ENCODE assay signal across 2 cellular contexts in genomic region chr22:21965762-21966288, GRCh38.
A peak's percentile ranks its signal among the peaks of the same experiment; 100 is the strongest.
TF ChIP-seq lines count a peak whose summit lies in the region.

No MANE protein-coding gene starts in this region.

TF ChIP-seq in HEK293, 187 proteins besides CTCF, POLR2A, EP300 and RAD21:
- TF ChIP-seq ZNF121 (tag by site-specific recombination; IDR thresholded peaks at IDR 0.05) (peak; percentile 70; the same call in 1 of the 2 replicates), ZNF843 (tag by site-specific recombination; IDR thresholded peaks at IDR 0.05) (no peak)

TF ChIP-seq in K562, 482 proteins besides CTCF, POLR2A, EP300 and RAD21 (continues in another document):
- no peak for TF ChIP-seq CBX5 (IDR thresholded peaks at IDR 0.05; ENCODE audit: borderline replicate concordance, low read depth)
- TF ChIP-seq ZNF398 (CRISPR knock-in tag; IDR thresholded peaks at IDR 0.05): 0 out of 2 replicates have a peak, but pooled peaks have one; percentile 16
- no peak for TF ChIP-seq HMG20A (CRISPR knock-in tag; conservative IDR thresholded peaks at IDR 0.05)
- TF ChIP-seq SNIP1 (IDR thresholded peaks at IDR 0.05; ENCODE audit: low read depth): no peak
- no peak for TF ChIP-seq TGIF2 (CRISPR knock-in tag; IDR thresholded peaks at IDR 0.05)
- no peak for TF ChIP-seq LARP7 (IDR thresholded peaks at IDR 0.05)
- 0 out of 2 replicates have a peak, but pooled peaks have one; percentile 25 for TF ChIP-seq ZNF311 (CRISPR knock-in tag; IDR thresholded peaks at IDR 0.05)
- no peak for TF ChIP-seq PHF8 (IDR thresholded peaks at IDR 0.05; ENCODE audit: borderline replicate concordance, low read length)
- no peak for TF ChIP-seq RBM39 (optimal IDR thresholded peaks at IDR 0.05; ENCODE audit: low read depth, low read length)
- TF ChIP-seq, protein P1, sequence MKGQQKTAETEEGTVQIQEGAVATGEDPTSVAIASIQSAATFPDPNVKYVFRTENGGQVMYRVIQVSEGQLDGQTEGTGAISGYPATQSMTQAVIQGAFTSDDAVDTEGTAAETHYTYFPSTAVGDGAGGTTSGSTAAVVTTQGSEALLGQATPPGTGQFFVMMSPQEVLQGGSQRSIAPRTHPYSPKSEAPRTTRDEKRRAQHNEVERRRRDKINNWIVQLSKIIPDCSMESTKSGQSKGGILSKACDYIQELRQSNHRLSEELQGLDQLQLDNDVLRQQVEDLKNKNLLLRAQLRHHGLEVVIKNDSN (CRISPR knock-in tag; IDR thresholded peaks at IDR 0.05): 0 out of 2 replicates have a peak, but pooled peaks have one; percentile 29
- TF ChIP-seq MIER1 (IDR thresholded peaks at IDR 0.05; ENCODE audit: low read depth): no peak
- TF ChIP-seq TCF7 (IDR thresholded peaks at IDR 0.05; ENCODE audit: borderline replicate concordance): no peak
- TF ChIP-seq PRPF4 (IDR thresholded peaks at IDR 0.05; ENCODE audit: insufficient read depth, low read depth, low read length, poor library complexity, severe bottlenecking): no peak
- no peak for TF ChIP-seq ZNF766 (CRISPR knock-in tag; conservative IDR thresholded peaks at IDR 0.05)
- TF ChIP-seq SRSF1 (IDR thresholded peaks at IDR 0.05; ENCODE audit: low read depth, low read length): no peak
- no peak for TF ChIP-seq ZNF780A (CRISPR knock-in tag; IDR thresholded peaks at IDR 0.05)
- TF ChIP-seq SMAD2 (IDR thresholded peaks at IDR 0.05; ENCODE audit: low read depth, low read length): 0 out of 2 replicates have a peak, but pooled peaks have one; percentile 64
- TF ChIP-seq, protein P2, sequence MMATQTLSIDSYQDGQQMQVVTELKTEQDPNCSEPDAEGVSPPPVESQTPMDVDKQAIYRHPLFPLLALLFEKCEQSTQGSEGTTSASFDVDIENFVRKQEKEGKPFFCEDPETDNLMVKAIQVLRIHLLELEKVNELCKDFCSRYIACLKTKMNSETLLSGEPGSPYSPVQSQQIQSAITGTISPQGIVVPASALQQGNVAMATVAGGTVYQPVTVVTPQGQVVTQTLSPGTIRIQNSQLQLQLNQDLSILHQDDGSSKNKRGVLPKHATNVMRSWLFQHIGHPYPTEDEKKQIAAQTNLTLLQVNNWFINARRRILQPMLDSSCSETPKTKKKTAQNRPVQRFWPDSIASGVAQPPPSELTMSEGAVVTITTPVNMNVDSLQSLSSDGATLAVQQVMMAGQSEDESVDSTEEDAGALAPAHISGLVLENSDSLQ (IDR thresholded peaks at IDR 0.05): no peak
- TF ChIP-seq ZNF695 (CRISPR knock-in tag; IDR thresholded peaks at IDR 0.05): no peak
- no peak for TF ChIP-seq FOXJ2 (tag; IDR thresholded peaks at IDR 0.05)
- 0 out of 2 replicates have a peak, but pooled peaks have one; percentile 8 for TF ChIP-seq ZC3H4 (CRISPR knock-in tag; IDR thresholded peaks at IDR 0.05; ENCODE audit: borderline replicate concordance)
- TF ChIP-seq, protein P3, sequence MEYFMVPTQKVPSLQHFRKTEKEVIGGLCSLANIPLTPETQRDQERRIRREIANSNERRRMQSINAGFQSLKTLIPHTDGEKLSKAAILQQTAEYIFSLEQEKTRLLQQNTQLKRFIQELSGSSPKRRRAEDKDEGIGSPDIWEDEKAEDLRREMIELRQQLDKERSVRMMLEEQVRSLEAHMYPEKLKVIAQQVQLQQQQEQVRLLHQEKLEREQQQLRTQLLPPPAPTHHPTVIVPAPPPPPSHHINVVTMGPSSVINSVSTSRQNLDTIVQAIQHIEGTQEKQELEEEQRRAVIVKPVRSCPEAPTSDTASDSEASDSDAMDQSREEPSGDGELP (CRISPR knock-in tag; IDR thresholded peaks at IDR 0.05; ENCODE audit: borderline replicate concordance): no peak
- TF ChIP-seq, protein P4, sequence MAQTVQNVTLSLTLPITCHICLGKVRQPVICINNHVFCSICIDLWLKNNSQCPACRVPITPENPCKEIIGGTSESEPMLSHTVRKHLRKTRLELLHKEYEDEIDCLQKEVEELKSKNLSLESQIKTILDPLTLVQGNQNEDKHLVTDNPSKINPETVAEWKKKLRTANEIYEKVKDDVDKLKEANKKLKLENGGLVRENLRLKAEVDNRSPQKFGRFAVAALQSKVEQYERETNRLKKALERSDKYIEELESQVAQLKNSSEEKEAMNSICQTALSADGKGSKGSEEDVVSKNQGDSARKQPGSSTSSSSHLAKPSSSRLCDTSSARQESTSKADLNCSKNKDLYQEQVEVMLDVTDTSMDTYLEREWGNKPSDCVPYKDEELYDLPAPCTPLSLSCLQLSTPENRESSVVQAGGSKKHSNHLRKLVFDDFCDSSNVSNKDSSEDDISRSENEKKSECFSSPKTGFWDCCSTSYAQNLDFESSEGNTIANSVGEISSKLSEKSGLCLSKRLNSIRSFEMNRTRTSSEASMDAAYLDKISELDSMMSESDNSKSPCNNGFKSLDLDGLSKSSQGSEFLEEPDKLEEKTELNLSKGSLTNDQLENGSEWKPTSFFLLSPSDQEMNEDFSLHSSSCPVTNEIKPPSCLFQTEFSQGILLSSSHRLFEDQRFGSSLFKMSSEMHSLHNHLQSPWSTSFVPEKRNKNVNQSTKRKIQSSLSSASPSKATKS (CRISPR knock-in tag; IDR thresholded peaks at IDR 0.05): no peak
- no peak for TF ChIP-seq ZBTB1 (CRISPR knock-in tag; IDR thresholded peaks at IDR 0.05; ENCODE audit: borderline replicate concordance, low read depth)
- TF ChIP-seq ZMIZ1 (IDR thresholded peaks at IDR 0.05; ENCODE audit: low read depth in 2 of 2, low read length in 2 of 2): no peak
- TF ChIP-seq ZNF318 (IDR thresholded peaks at IDR 0.05; ENCODE audit: borderline replicate concordance in 1 of 2, low read depth in 1 of 2): no peak
- no peak for TF ChIP-seq SNRNP70 (optimal IDR thresholded peaks at IDR 0.05; ENCODE audit: low read depth, low read length)
- no peak for TF ChIP-seq EHMT2 (IDR thresholded peaks at IDR 0.05)
- TF ChIP-seq WHSC1 (IDR thresholded peaks at IDR 0.05; ENCODE audit: low read length): no peak
- TF ChIP-seq SPI1 (IDR thresholded peaks at IDR 0.05; ENCODE audit: borderline replicate concordance, low read depth, low read length): no peak
- TF ChIP-seq, protein P5, sequence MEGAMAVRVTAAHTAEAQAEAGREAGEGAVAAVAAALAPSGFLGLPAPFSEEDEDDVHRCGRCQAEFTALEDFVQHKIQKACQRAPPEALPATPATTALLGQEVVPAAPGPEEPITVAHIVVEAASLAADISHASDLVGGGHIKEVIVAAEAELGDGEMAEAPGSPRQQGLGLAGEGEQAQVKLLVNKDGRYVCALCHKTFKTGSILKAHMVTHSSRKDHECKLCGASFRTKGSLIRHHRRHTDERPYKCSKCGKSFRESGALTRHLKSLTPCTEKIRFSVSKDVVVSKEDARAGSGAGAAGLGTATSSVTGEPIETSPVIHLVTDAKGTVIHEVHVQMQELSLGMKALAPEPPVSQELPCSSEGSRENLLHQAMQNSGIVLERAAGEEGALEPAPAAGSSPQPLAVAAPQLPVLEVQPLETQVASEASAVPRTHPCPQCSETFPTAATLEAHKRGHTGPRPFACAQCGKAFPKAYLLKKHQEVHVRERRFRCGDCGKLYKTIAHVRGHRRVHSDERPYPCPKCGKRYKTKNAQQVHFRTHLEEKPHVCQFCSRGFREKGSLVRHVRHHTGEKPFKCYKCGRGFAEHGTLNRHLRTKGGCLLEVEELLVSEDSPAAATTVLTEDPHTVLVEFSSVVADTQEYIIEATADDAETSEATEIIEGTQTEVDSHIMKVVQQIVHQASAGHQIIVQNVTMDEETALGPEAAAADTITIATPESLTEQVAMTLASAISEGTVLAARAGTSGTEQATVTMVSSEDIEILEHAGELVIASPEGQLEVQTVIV (CRISPR knock-in tag; IDR thresholded peaks at IDR 0.05; ENCODE audit: borderline replicate concordance): no peak
- TF ChIP-seq PML (IDR thresholded peaks at IDR 0.05; ENCODE audit: low read length): no peak
- no peak for TF ChIP-seq GTF2F1 (IDR thresholded peaks at IDR 0.05; ENCODE audit: low read depth, low read length)
- TF ChIP-seq, protein P6, sequence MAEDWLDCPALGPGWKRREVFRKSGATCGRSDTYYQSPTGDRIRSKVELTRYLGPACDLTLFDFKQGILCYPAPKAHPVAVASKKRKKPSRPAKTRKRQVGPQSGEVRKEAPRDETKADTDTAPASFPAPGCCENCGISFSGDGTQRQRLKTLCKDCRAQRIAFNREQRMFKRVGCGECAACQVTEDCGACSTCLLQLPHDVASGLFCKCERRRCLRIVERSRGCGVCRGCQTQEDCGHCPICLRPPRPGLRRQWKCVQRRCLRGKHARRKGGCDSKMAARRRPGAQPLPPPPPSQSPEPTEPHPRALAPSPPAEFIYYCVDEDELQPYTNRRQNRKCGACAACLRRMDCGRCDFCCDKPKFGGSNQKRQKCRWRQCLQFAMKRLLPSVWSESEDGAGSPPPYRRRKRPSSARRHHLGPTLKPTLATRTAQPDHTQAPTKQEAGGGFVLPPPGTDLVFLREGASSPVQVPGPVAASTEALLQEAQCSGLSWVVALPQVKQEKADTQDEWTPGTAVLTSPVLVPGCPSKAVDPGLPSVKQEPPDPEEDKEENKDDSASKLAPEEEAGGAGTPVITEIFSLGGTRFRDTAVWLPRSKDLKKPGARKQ (CRISPR knock-in tag; IDR thresholded peaks at IDR 0.05): no peak
